19 cellular contexts compared by ENCODE assay signal in genomic region chr12:124002021-124002640, GRCh38.
"Had no signal": no experiment of that assay in that cellular context is flagged by ENCODE, and none has a peak within 500 bp of the region (broad histone marks: within the 10 kb centered on the region; RNA-seq: fewer than 3 reads in every experiment).

No MANE protein-coding gene starts in this region.

- H3K4me3 ChIP-seq: ascending aorta, colonic mucosa, esophagus squamous epithelium, transverse colon had no signal

- H3K9me3 ChIP-seq: ascending aorta, colonic mucosa, esophagus squamous epithelium, SK-N-SH, transverse colon had no signal

- ATAC-seq: activated naive CD8-positive, alpha-beta T cell treated with anti-CD3 and anti-CD28 coated beads, Interleukin-2, amount 50 U/mL, for 24 hours; activated T-helper 17 cell treated with anti-CD3 and anti-CD28 coated beads, Interleukin-2, amount 50 U/mL, for 72 hours; natural killer cell treated with Interleukin-12 subunit alpha and Interleukin-12 subunit beta and Interleukin-15 and Interleukin-18, amount 100 ng/mL, for 72 hours; T-cell had no signal

- H3K9ac ChIP-seq: SK-N-SH had no signal

- H3K4me1 ChIP-seq: ascending aorta, colonic mucosa, transverse colon had no signal

- H3K4me2 ChIP-seq: SK-N-SH had no signal

- H3K27ac Mint-ChIP-seq: activated naive CD8-positive, alpha-beta T cell treated with anti-CD3 and anti-CD28 coated beads, Interleukin-2, amount 50 U/mL, for 24 hours; activated T-helper 17 cell treated with anti-CD3 and anti-CD28 coated beads, Interleukin-2, amount 50 U/mL, for 72 hours; natural killer cell treated with Interleukin-12 subunit alpha and Interleukin-12 subunit beta and Interleukin-15 and Interleukin-18, amount 100 ng/mL, for 72 hours; T-cell had no signal

- DNase-seq: activated CD4-positive, CD25-positive, alpha-beta regulatory T cell treated with anti-CD3 and anti-CD28 coated beads, Interleukin-2, amount 50 U/mL, for 72 hours; activated naive CD4-positive, alpha-beta T cell treated with Interleukin-2 at 50 U/mL for 16 hours; activated naive CD8-positive, alpha-beta T cell treated with anti-CD3 and anti-CD28 coated beads, Interleukin-2, amount 50 U/mL, for 24 hours; colonic mucosa; esophagus squamous epithelium; head of caudate nucleus; mesendoderm; SK-N-SH; stimulated activated CD4-positive, alpha-beta T cell treated with anti-CD3 and anti-CD28 coated beads, Interleukin-15, amount 100 ng/mL, for 24 hours; stimulated activated CD4-positive, alpha-beta T cell treated with anti-CD3 and anti-CD28 coated beads, Interleukin-4, amount 100 ng/mL, for 1 hour; stimulated activated naive CD4-positive, alpha-beta T cell; T-cell; T-helper 9 cell; transverse colon had no signal

- FAIRE-seq: frontal cortex, islet of Langerhans had no signal

- H3K9me3 Mint-ChIP-seq: activated naive CD8-positive, alpha-beta T cell treated with anti-CD3 and anti-CD28 coated beads, Interleukin-2, amount 50 U/mL, for 24 hours; activated T-helper 17 cell treated with anti-CD3 and anti-CD28 coated beads, Interleukin-2, amount 50 U/mL, for 72 hours; natural killer cell treated with Interleukin-12 subunit alpha and Interleukin-12 subunit beta and Interleukin-15 and Interleukin-18, amount 100 ng/mL, for 72 hours; T-cell had no signal

- H3K27me3 Mint-ChIP-seq: activated naive CD8-positive, alpha-beta T cell treated with anti-CD3 and anti-CD28 coated beads, Interleukin-2, amount 50 U/mL, for 24 hours; activated T-helper 17 cell treated with anti-CD3 and anti-CD28 coated beads, Interleukin-2, amount 50 U/mL, for 72 hours; natural killer cell treated with Interleukin-12 subunit alpha and Interleukin-12 subunit beta and Interleukin-15 and Interleukin-18, amount 100 ng/mL, for 72 hours; T-cell had no signal

- H3K36me3 ChIP-seq: transverse colon had no signal

- H3K27ac ChIP-seq: ascending aorta, colonic mucosa, transverse colon had no signal

- H3K36me3 Mint-ChIP-seq: natural killer cell treated with Interleukin-12 subunit alpha and Interleukin-12 subunit beta and Interleukin-15 and Interleukin-18, amount 100 ng/mL, for 72 hours had no signal

- H3K27me3 ChIP-seq: ascending aorta, colonic mucosa, esophagus squamous epithelium, transverse colon had no signal

- H3K4me3 Mint-ChIP-seq: activated naive CD8-positive, alpha-beta T cell treated with anti-CD3 and anti-CD28 coated beads, Interleukin-2, amount 50 U/mL, for 24 hours; activated T-helper 17 cell treated with anti-CD3 and anti-CD28 coated beads, Interleukin-2, amount 50 U/mL, for 72 hours; natural killer cell treated with Interleukin-12 subunit alpha and Interleukin-12 subunit beta and Interleukin-15 and Interleukin-18, amount 100 ng/mL, for 72 hours; T-cell had no signal
